In the genomic region with DNA sequence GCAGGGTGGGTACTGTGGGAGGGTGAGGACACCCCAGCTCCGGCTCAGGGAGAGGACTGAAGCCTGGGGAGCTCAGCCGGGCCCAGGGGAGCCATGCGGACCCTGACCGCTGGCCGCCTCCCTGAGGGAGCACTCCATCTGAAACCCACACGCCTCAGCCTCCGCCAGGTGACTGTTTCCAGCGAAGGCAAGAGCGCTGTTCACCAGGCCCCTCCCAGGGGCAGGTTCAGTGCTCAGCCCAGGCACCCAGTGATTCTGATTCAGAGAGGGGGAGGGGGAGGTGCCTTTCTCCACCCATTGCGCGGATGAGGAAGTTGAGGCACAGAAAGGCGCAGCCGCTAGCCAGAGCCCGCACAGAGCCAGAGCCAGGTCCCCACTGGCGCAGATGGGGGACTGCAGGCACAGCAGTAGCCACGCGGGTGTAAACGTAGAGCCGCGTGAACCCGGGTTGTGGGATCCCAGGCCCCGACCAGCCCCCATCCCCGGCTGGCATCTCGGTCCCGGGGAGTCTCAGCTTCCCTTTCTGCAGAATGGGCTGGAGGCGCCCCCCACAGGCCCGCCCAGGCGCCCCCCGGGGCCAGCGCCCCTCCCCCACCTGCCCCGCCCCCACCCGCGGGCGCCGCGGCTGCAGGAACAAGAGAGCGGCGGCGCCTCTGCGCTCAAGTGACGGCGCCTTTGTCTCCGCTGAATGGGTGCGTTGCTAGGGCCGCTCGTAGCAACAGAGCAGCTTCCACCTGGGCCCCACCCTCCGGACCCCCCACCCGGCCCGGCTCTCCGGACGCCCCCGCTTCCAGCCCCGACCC, we compare ENCODE assay signal across 10 cellular contexts. TPM values are rescaled to one million over a fixed set of nuclear protein-coding genes. Genes with fewer than 3 reads are reported as not detected.
DNase-seq lines count a peak whose midpoint lies in the region; ATAC-seq, FAIRE-seq and TF ChIP-seq lines count a peak whose summit lies in the region.
"Had no signal": no experiment of that assay in that cellular context is flagged by ENCODE, and none has a peak within 500 bp of the region (broad histone marks: within the 10 kb centered on the region; RNA-seq: fewer than 3 reads in every experiment).

No MANE protein-coding gene starts in this region.

- H3K9me1 ChIP-seq in endothelial cell of umbilical vein (replicated peaks; ENCODE audit: control insufficient read depth, extremely low read depth, insufficient read depth, low read length), result no peaks in the 10 kb centered on the region

- no peak overlapping the region for H3K27ac ChIP-seq in endothelial cell of umbilical vein (ENCODE audit: insufficient read depth, low read depth, low read length)
- H3K27ac ChIP-seq in CD8-positive, alpha-beta T cell (ENCODE audit: low read depth, low read length), result no peak overlapping the region

- no peaks in the 10 kb centered on the region for H4K20me1 ChIP-seq in endothelial cell of umbilical vein (replicated peaks; ENCODE audit: control insufficient read depth, extremely low read depth, insufficient read depth, low read length)

- H3K4me2 ChIP-seq in endothelial cell of umbilical vein (ENCODE audit: insufficient read depth, low read length), result no peak overlapping the region

- TF ChIP-seq CTCF in endothelial cell of umbilical vein (IDR thresholded peaks at IDR 0.05; ENCODE audit: extremely low read depth in 1 of 2, insufficient read depth in 1 of 2, low read depth in 1 of 2, low read length in 2 of 2) (no peak), progenitor cell of endocrine pancreas (IDR thresholded peaks at IDR 0.05; ENCODE audit: unreplicated experiment) (no peak)
- no peak for TF ChIP-seq CTCF in CD8-positive, alpha-beta T cell (IDR thresholded peaks at IDR 0.05)

- H3K4me1 Mint-ChIP-seq in progenitor cell of endocrine pancreas (ENCODE audit: low read depth), result peaks cover 1% of the 10 kb centered on the region
- H3K4me1 Mint-ChIP-seq in CD8-positive, alpha-beta T cell (ENCODE audit: low read depth), result no peaks in the 10 kb centered on the region
- no peaks in the 10 kb centered on the region for H3K4me1 Mint-ChIP-seq in activated T-helper 1 cell treated with anti-CD3 and anti-CD28 coated beads, Interleukin-12 subunit alpha, Interleukin-12 subunit beta, Interleukin-2, Interleukin-4 antibody, amounts not matched to agents 30 ng/mL and 10 ng/mL and 1 ng/mL, durations not matched to agents 14 hours and 24 hours and 36 hours (ENCODE audit: low read depth)
- H3K4me1 Mint-ChIP-seq: central memory CD8-positive, alpha-beta T cell had no signal

- H3K27me3 Mint-ChIP-seq in progenitor cell of endocrine pancreas, result peaks cover 29% of the 10 kb centered on the region
- H3K27me3 Mint-ChIP-seq in CD8-positive, alpha-beta T cell (ENCODE audit: low read depth), result peaks cover 26% of the 10 kb centered on the region
- H3K27me3 Mint-ChIP-seq in activated T-helper 1 cell treated with anti-CD3 and anti-CD28 coated beads, Interleukin-12 subunit alpha, Interleukin-12 subunit beta, Interleukin-2, Interleukin-4 antibody, amounts not matched to agents 30 ng/mL and 10 ng/mL and 1 ng/mL, durations not matched to agents 14 hours and 24 hours and 36 hours (ENCODE audit: insufficient read depth), result peaks cover 10% of the 10 kb centered on the region

- POLR2A ChIA-PET in endothelial cell of umbilical vein (lab: Charles Lee), result no interaction called here
- POLR2A ChIA-PET in CD8-positive, alpha-beta T cell (lab: Charles Lee), result no interaction called here

- H3K36me3 ChIP-seq in endothelial cell of umbilical vein (ENCODE audit: control insufficient read depth in 2 of 2, extremely low read depth in 1 of 2, insufficient read depth in 2 of 2, low read length in 2 of 2), result no peaks in the 10 kb centered on the region
- H3K36me3 ChIP-seq in CD8-positive, alpha-beta T cell (ENCODE audit: insufficient read depth, low read length), result no peaks in the 10 kb centered on the region

- H3K27me3 ChIP-seq in endothelial cell of umbilical vein (ENCODE audit: control insufficient read depth in 2 of 2, insufficient read depth in 2 of 2, low read length in 2 of 2), result peaks cover 20 to 31% of the 10 kb centered on the region in 2 experiments
- peaks cover 6% of the 10 kb centered on the region for H3K27me3 ChIP-seq in CD8-positive, alpha-beta T cell (ENCODE audit: insufficient read depth, low read length)

- no peaks in the 10 kb centered on the region for H3K9me3 ChIP-seq in endothelial cell of umbilical vein (replicated peaks; ENCODE audit: control insufficient read depth, insufficient read depth, low read length)
- H3K9me3 ChIP-seq in CD8-positive, alpha-beta T cell (ENCODE audit: low read length), result no peaks in the 10 kb centered on the region

- H3K9me3 Mint-ChIP-seq in progenitor cell of endocrine pancreas (ENCODE audit: low read depth), result no peaks in the 10 kb centered on the region
- no peaks in the 10 kb centered on the region for H3K9me3 Mint-ChIP-seq in CD8-positive, alpha-beta T cell
- H3K9me3 Mint-ChIP-seq in activated T-helper 1 cell treated with anti-CD3 and anti-CD28 coated beads, Interleukin-12 subunit alpha, Interleukin-12 subunit beta, Interleukin-2, Interleukin-4 antibody, amounts not matched to agents 30 ng/mL and 10 ng/mL and 1 ng/mL, durations not matched to agents 14 hours and 24 hours and 36 hours, result no peaks in the 10 kb centered on the region
- H3K9me3 Mint-ChIP-seq: central memory CD8-positive, alpha-beta T cell had no signal

- H3K4me3 Mint-ChIP-seq in progenitor cell of endocrine pancreas (ENCODE audit: low read depth), result peak overlapping the region; percentile 40
- no peak overlapping the region for H3K4me3 Mint-ChIP-seq in CD8-positive, alpha-beta T cell
- H3K4me3 Mint-ChIP-seq in activated T-helper 1 cell treated with anti-CD3 and anti-CD28 coated beads, Interleukin-12 subunit alpha, Interleukin-12 subunit beta, Interleukin-2, Interleukin-4 antibody, amounts not matched to agents 30 ng/mL and 10 ng/mL and 1 ng/mL, durations not matched to agents 14 hours and 24 hours and 36 hours, result no peak overlapping the region
- H3K4me3 Mint-ChIP-seq: central memory CD8-positive, alpha-beta T cell had no signal

- no TSS peak for BruUV-seq in endothelial cell of umbilical vein (replicated peaks; lab: Mats Ljungman, UMichigan)

- intact Hi-C loops in endothelial cell of umbilical vein (cut with micrococcal nuclease), result no loop called here
- intact Hi-C loops in CD8-positive, alpha-beta T cell (cut with DNase I, micrococcal nuclease), result no loop called here
- intact Hi-C loops in activated T-helper 1 cell treated with anti-CD3 and anti-CD28 coated beads, Interleukin-12 subunit alpha, Interleukin-12 subunit beta, Interleukin-2, Interleukin-4 antibody, amounts not matched to agents 30 ng/mL and 10 ng/mL and 1 ng/mL, durations not matched to agents 14 hours and 24 hours and 36 hours (cut with micrococcal nuclease), result no loop called here

- DNase-seq in NCI-H2081 (lab: John Stamatoyannopoulos, UW), result peak; percentile 18 to 27
- no peak for DNase-seq in NCI-H2081 treated with DMSO at 0.1 percent for 48 hours (lab: John Stamatoyannopoulos, UW)
- DNase-seq in NCI-H2107 (lab: John Stamatoyannopoulos, UW), result peak; percentile 38
- no peak for DNase-seq in endothelial cell of umbilical vein (ENCODE audit: low read depth, low spot score)
- no peak for DNase-seq in progenitor cell of endocrine pancreas (ENCODE audit: low spot score, unreplicated experiment)
- DNase-seq in CD8-positive, alpha-beta T cell, result no peak
- DNase-seq in RCC 7860 (ENCODE audit: low spot score), result no peak
- no peak for DNase-seq in activated T-helper 1 cell treated with anti-CD3 and anti-CD28 coated beads, Interleukin-12 subunit alpha, Interleukin-12 subunit beta, Interleukin-2, Interleukin-4 antibody, amounts not matched to agents 30 ng/mL and 10 ng/mL and 1 ng/mL, durations not matched to agents 14 hours and 24 hours and 36 hours (ENCODE audit: low spot score)

- H3K4me3 ChIP-seq in endothelial cell of umbilical vein (replicated peaks in 1 of 3; ENCODE audit: insufficient read depth in 1 of 3, low read depth in 1 of 3, low read length in 3 of 3), result no peak overlapping the region
- no peak overlapping the region for H3K4me3 ChIP-seq in CD8-positive, alpha-beta T cell (ENCODE audit: low read depth, low read length)

- no peak for TF ChIP-seq POLR2A in endothelial cell of umbilical vein (IDR thresholded peaks at IDR 0.05; ENCODE audit: low read depth, low read length)

- no peaks in the 10 kb centered on the region for H3K36me3 Mint-ChIP-seq in progenitor cell of endocrine pancreas (ENCODE audit: insufficient read depth)
- no peaks in the 10 kb centered on the region for H3K36me3 Mint-ChIP-seq in CD8-positive, alpha-beta T cell
- H3K36me3 Mint-ChIP-seq in activated T-helper 1 cell treated with anti-CD3 and anti-CD28 coated beads, Interleukin-12 subunit alpha, Interleukin-12 subunit beta, Interleukin-2, Interleukin-4 antibody, amounts not matched to agents 30 ng/mL and 10 ng/mL and 1 ng/mL, durations not matched to agents 14 hours and 24 hours and 36 hours (ENCODE audit: low read depth), result no peaks in the 10 kb centered on the region

- FAIRE-seq in endothelial cell of umbilical vein (lab: Jason Lieb, UNC), result no peak
- FAIRE-seq in RCC 7860 (lab: Jason Lieb, UNC), result no peak

- no peaks in the 10 kb centered on the region for H3K79me2 ChIP-seq in endothelial cell of umbilical vein (ENCODE audit: control insufficient read depth, insufficient read depth, low read length)

- ATAC-seq in CD8-positive, alpha-beta T cell, result no peak

- H3K9ac ChIP-seq in endothelial cell of umbilical vein (replicated peaks; ENCODE audit: extremely low read depth, insufficient read depth, low read length), result no peak overlapping the region

- CTCF ChIA-PET in endothelial cell of umbilical vein (lab: Charles Lee), result interaction anchor here (0.6 to 1.5 kb wide), 3 partner anchors 10 to 44 kb away, joined by 3 to 4 read pairs (median 3); no protein-coding TSS in a partner anchor
- CTCF ChIA-PET in CD8-positive, alpha-beta T cell (lab: Charles Lee), result no interaction called here

- dilution Hi-C loops in endothelial cell of umbilical vein (cut with MboI; ENCODE audit: extremely low pct_ligation_motif_present, low sequenced_read_pairs), result no loop called here

- H3K4me1 ChIP-seq in endothelial cell of umbilical vein (ENCODE audit: control insufficient read depth, extremely low read depth, insufficient read depth, low read length), result no peaks in the 10 kb centered on the region
- no peaks in the 10 kb centered on the region for H3K4me1 ChIP-seq in CD8-positive, alpha-beta T cell (ENCODE audit: insufficient read depth, low read length)

- no peak overlapping the region for H2AFZ ChIP-seq in endothelial cell of umbilical vein (ENCODE audit: low read depth, low read length)

- no peak overlapping the region for H3K27ac Mint-ChIP-seq in progenitor cell of endocrine pancreas
- H3K27ac Mint-ChIP-seq in CD8-positive, alpha-beta T cell, result no peak overlapping the region
- H3K27ac Mint-ChIP-seq in activated T-helper 1 cell treated with anti-CD3 and anti-CD28 coated beads, Interleukin-12 subunit alpha, Interleukin-12 subunit beta, Interleukin-2, Interleukin-4 antibody, amounts not matched to agents 30 ng/mL and 10 ng/mL and 1 ng/mL, durations not matched to agents 14 hours and 24 hours and 36 hours, result no peak overlapping the region

RNA-seq across cellular contexts. Expression of gene ADGRD2, which starts 27.2 kb away (rescaled TPM):
- total RNA-seq in endothelial cell of umbilical vein (not detected in 2 replicates), progenitor cell of endocrine pancreas (not detected in 2 replicates)
- polyA plus RNA-seq in endothelial cell of umbilical vein, result not detected in 2 replicates
- polyA plus RNA-seq in endothelial cell of umbilical vein (2011; cell fraction: cytosol; rRNA removed), result not detected in 2 replicates
- not detected in 2 replicates for polyA plus RNA-seq in endothelial cell of umbilical vein (2011; cell fraction: nucleus; rRNA removed)
- not detected in 2 replicates for polyA plus RNA-seq in endothelial cell of umbilical vein (2012)
- polyA minus RNA-seq in endothelial cell of umbilical vein, result not detected in 2 replicates
- not detected for polyA minus RNA-seq in endothelial cell of umbilical vein (2011; cell fraction: cytosol; rRNA and poly(A)+ RNA removed)
- polyA minus RNA-seq in endothelial cell of umbilical vein (2011; cell fraction: nucleus; rRNA and poly(A)+ RNA removed), result not detected in 2 replicates
- total RNA-seq in CD8-positive, alpha-beta T cell, result not detected
- total RNA-seq in activated T-helper 1 cell treated with anti-CD3 and anti-CD28 coated beads, Interleukin-12 subunit alpha, Interleukin-12 subunit beta, Interleukin-2, Interleukin-4 antibody, amounts not matched to agents 30 ng/mL and 10 ng/mL and 1 ng/mL, durations not matched to agents 14 hours and 24 hours and 36 hours, result not detected in 2 replicates
- total RNA-seq: SK-MEL-5 had no signal

RNA-seq across cellular contexts. Expression of gene NR5A1, which starts 29.8 kb away (rescaled TPM):
- total RNA-seq in endothelial cell of umbilical vein (not detected in 2 replicates), progenitor cell of endocrine pancreas (0.36 and 0.49 TPM in 2 replicates)
- not detected in 2 replicates for polyA plus RNA-seq in endothelial cell of umbilical vein
- not detected in 2 replicates for polyA plus RNA-seq in endothelial cell of umbilical vein (2011; cell fraction: cytosol; rRNA removed)
- polyA plus RNA-seq in endothelial cell of umbilical vein (2011; cell fraction: nucleus; rRNA removed), result not detected in 2 replicates
- polyA plus RNA-seq in endothelial cell of umbilical vein (2012), result not detected in 2 replicates
- polyA minus RNA-seq in endothelial cell of umbilical vein, result not detected in 2 replicates
- polyA minus RNA-seq in endothelial cell of umbilical vein (2011; cell fraction: cytosol; rRNA and poly(A)+ RNA removed), result not detected
- polyA minus RNA-seq in endothelial cell of umbilical vein (2011; cell fraction: nucleus; rRNA and poly(A)+ RNA removed), result not detected in 2 replicates
- not detected for total RNA-seq in CD8-positive, alpha-beta T cell
- not detected in 2 replicates for total RNA-seq in activated T-helper 1 cell treated with anti-CD3 and anti-CD28 coated beads, Interleukin-12 subunit alpha, Interleukin-12 subunit beta, Interleukin-2, Interleukin-4 antibody, amounts not matched to agents 30 ng/mL and 10 ng/mL and 1 ng/mL, durations not matched to agents 14 hours and 24 hours and 36 hours
- total RNA-seq: SK-MEL-5 had no signal

Comparison
In these comparisons a context has a peak if more than half of its experiments do, and no peak if none do; other contexts are left out.
1. DNase-seq: peak in NCI-H2081 (2 of 2) and NCI-H2107 (single experiment); none in NCI-H2081 treated with DMSO at 0.1 percent for 48 hours (single experiment), endothelial cell of umbilical vein (single experiment), progenitor cell of endocrine pancreas (single experiment), CD8-positive, alpha-beta T cell (0 of 7), RCC 7860 (single experiment) and activated T-helper 1 cell treated with anti-CD3 and anti-CD28 coated beads, Interleukin-12 subunit alpha, Interleukin-12 subunit beta, Interleukin-2, Interleukin-4 antibody, amounts not matched to agents 30 ng/mL and 10 ng/mL and 1 ng/mL, durations not matched to agents 14 hours and 24 hours and 36 hours (single experiment).